Comparison of ENCODE assay signal across 15 cellular contexts in the genomic region with DNA sequence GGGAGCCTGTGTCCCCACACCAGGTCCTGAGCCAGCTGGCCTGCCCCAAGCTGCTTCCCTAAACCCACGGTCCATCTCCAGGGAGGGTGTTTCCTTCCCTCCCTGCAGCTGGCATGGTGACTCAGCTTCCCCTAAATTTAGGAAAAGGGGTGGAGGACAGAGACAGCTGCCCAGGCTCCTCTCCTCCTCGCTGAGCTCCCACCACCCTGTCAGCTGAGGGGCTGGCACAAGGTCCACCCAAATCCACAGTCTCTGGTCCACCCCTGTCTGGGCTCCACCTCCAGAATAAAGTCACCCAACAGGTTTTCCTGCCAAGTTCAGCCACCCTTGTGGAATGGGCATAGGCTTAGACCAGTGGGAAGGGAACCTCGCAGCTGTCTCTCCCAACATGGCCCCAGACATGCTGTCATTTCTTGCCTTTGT.
DNase-seq lines count a peak whose midpoint lies in the region; ATAC-seq and TF ChIP-seq lines count a peak whose summit lies in the region.
"Had no signal": no experiment of that assay in that cellular context is flagged by ENCODE, and none has a peak within 500 bp of the region (broad histone marks: within the 10 kb centered on the region; RNA-seq: fewer than 3 reads in every experiment).

No MANE protein-coding gene starts in this region.

- H3K9me3 ChIP-seq in heart left ventricle (peaks cover 0 to 11% (median 0%) of the 10 kb centered on the region in 12 donors), osteoblast (ENCODE audit: low read depth, low read length) (no peaks in the 10 kb centered on the region), upper lobe of right lung (no peaks in the 10 kb centered on the region)
- H3K9me3 ChIP-seq: SK-N-SH had no signal

- no peak overlapping the region for H3K4me2 ChIP-seq in osteoblast (ENCODE audit: insufficient read depth, low read length)
- H3K4me2 ChIP-seq: SK-N-SH had no signal

- H3K4me1 ChIP-seq in heart left ventricle (peaks cover 16 to 98% (median 80%) of the 10 kb centered on the region in 12 donors), osteoblast (ENCODE audit: insufficient read depth, low read length) (peaks cover 24% of the 10 kb centered on the region), upper lobe of right lung (peaks cover 78% of the 10 kb centered on the region)

- DNase-seq in DMS53 (lab: John Stamatoyannopoulos, UW) = peak; percentile 25
- DNase-seq in DMS53 treated with DMSO at 0.1 percent for 48 hours (lab: John Stamatoyannopoulos, UW; ENCODE audit: unreplicated experiment) = no peak
- peak in 4 of 5 donors; percentile 58 to 71 (median 66) for DNase-seq in heart left ventricle
- peak; percentile 86 for DNase-seq in osteoblast (ENCODE audit: insufficient read length, low spot score, missing footprints)
- DNase-seq in upper lobe of right lung = no peak
- DNase-seq in midbrain (lab: John Stamatoyannopoulos, UW) = no peak
- no peak for DNase-seq in kidney tubule cell (ENCODE audit: low spot score)
- DNase-seq: activated CD4-positive, alpha-beta T cell treated with anti-CD3 and anti-CD28 coated beads, Interleukin-2, amount 50 U/mL, for 4 hours; C1 segment of cervical spinal cord; DND-41; NCI-H1694 treated with DMSO at 0.1 percent for 48 hours; SK-N-SH; stimulated activated CD4-positive, alpha-beta T cell treated with anti-CD3 and anti-CD28 coated beads, Interleukin-15, amount 100 ng/mL, for 24 hours had no signal

- peaks cover 8% of the 10 kb centered on the region for H3K79me2 ChIP-seq in osteoblast (ENCODE audit: insufficient read depth, low read length)

- TF ChIP-seq CTCF in heart left ventricle (IDR thresholded peaks at IDR 0.05) (no peak), osteoblast (IDR thresholded peaks at IDR 0.05; ENCODE audit: extremely low read depth, low read depth, low read length) (no peak), upper lobe of right lung (IDR thresholded peaks at IDR 0.05) (no peak)

- peak in 3 of 4 donors; percentile 5 to 19 (median 5) for ATAC-seq in heart left ventricle
- peak; percentile 17 for ATAC-seq in upper lobe of right lung
- no peak for ATAC-seq in GM18519 (IDR thresholded peaks at IDR 0.05; ENCODE audit: low FRiP score, unreplicated experiment)

- WGBS in heart left ventricle, 4 donors = 57 to 78% (median 62%) methylated on average over 3 of the region's 3 CpGs

- intact Hi-C loops in heart left ventricle (cut with DNase I) (no loop called here), upper lobe of right lung (cut with DNase I) (no loop called here)

- H3K27me3 ChIP-seq in heart left ventricle (no peaks in the 10 kb centered on the region), osteoblast (ENCODE audit: insufficient read depth, low read length) (no peaks in the 10 kb centered on the region), upper lobe of right lung (no peaks in the 10 kb centered on the region)

- H2AFZ ChIP-seq in osteoblast (ENCODE audit: low read length) = no peak overlapping the region

- TF ChIP-seq POLR2A in heart left ventricle (IDR thresholded peaks at IDR 0.05) = no peak

- H3K36me3 ChIP-seq in heart left ventricle = peaks cover 4 to 85% (median 61%) of the 10 kb centered on the region in 9 donors
- H3K36me3 ChIP-seq in osteoblast (ENCODE audit: insufficient read depth, low read length) = peaks cover 50% of the 10 kb centered on the region
- peaks cover 70% of the 10 kb centered on the region for H3K36me3 ChIP-seq in upper lobe of right lung

- H3K27ac ChIP-seq in heart left ventricle (peak overlapping the region in 11 of 12 donors; percentile 14 to 96 (median 55)), osteoblast (ENCODE audit: low read depth, low read length) (no peak overlapping the region), upper lobe of right lung (peak overlapping the region; percentile 55)
- H3K27ac ChIP-seq: 22Rv1 had no signal

- H3K4me3 ChIP-seq in heart left ventricle (no peak overlapping the region), osteoblast (ENCODE audit: insufficient read depth, low read length) (no peak overlapping the region), upper lobe of right lung (no peak overlapping the region)

- peaks cover 29% of the 10 kb centered on the region for H4K20me1 ChIP-seq in osteoblast (ENCODE audit: insufficient read depth, low read length)

Comparison
In these comparisons a context has a peak if more than half of its experiments do, and no peak if none do; other contexts are left out.
1. DNase-seq: peak in DMS53 (single experiment), heart left ventricle (4 of 5) and osteoblast (single experiment); none in DMS53 treated with DMSO at 0.1 percent for 48 hours (single experiment), upper lobe of right lung (single experiment), midbrain (single experiment) and kidney tubule cell (single experiment).